Comparison of ENCODE assay signal across 9 cellular contexts in genomic region chr3:58299839-58300516, GRCh38. TPM values are rescaled to one million over a fixed set of nuclear protein-coding genes. Genes with fewer than 3 reads are reported as not detected.
DNase-seq lines count a peak whose midpoint lies in the region; ATAC-seq and TF ChIP-seq lines count a peak whose summit lies in the region.
"Had no signal": no experiment of that assay in that cellular context is flagged by ENCODE, and none has a peak within 500 bp of the region (broad histone marks: within the 10 kb centered on the region; RNA-seq: fewer than 3 reads in every experiment).

No MANE protein-coding gene starts in this region.

- ATAC-seq in gastrocnemius medialis: no peak
- ATAC-seq in GM21447 (IDR thresholded peaks at IDR 0.05; ENCODE audit: unreplicated experiment): no peak
- no peak for ATAC-seq in T-cell (replicated peaks in 1 of 4)
- no peak for ATAC-seq in HG03571 (IDR thresholded peaks at IDR 0.05; ENCODE audit: unreplicated experiment)
- no peak for ATAC-seq in HG03280 (IDR thresholded peaks at IDR 0.05; ENCODE audit: unreplicated experiment)

- no peaks in the 10 kb centered on the region for H3K36me3 ChIP-seq in gastrocnemius medialis

- DNase-seq in GM12865 (ENCODE audit: low read depth) (peak; percentile 47), OCI-M1 (lab: John Stamatoyannopoulos, UW) (peak; percentile 23), fibroblast of mammary gland (ENCODE audit: low read depth) (peak; percentile 75), gastrocnemius medialis (no peak), T-cell (no peak)

- H3K27ac ChIP-seq in gastrocnemius medialis: no peak overlapping the region

- peaks cover 28 to 34% of the 10 kb centered on the region in 2 donors for H3K27me3 Mint-ChIP-seq in T-cell

- intact Hi-C loops in gastrocnemius medialis (cut with DNase I; ENCODE audit: low total_unique reads): loop anchor here (2.0 kb wide), 1 partner anchor 113 kb away; no protein-coding TSS in a partner anchor

- H3K27ac Mint-ChIP-seq in T-cell: no peak overlapping the region
- H3K27ac Mint-ChIP-seq: T-helper 1 cell treated with Interleukin-12 subunit alpha and Interleukin-12 subunit beta and Interleukin-4 antibody, amounts not matched to agents 30 μg/mL and 1 μg/mL, for 36 hours had no signal

- in situ Hi-C loops in gastrocnemius medialis (cut with MboI; ENCODE audit: low sequenced_read_pairs in 4 of 4): loop anchor here (5.0 to 10.0 kb wide), 4 partner anchors 65 to 195 kb away; partner anchors contain the start of genes ABHD6 (in 1 of the 4) and KCTD6 (in 1 of the 4)

- peaks cover 0 to 4% (median 0%) of the 10 kb centered on the region in 3 donors for H3K27me3 ChIP-seq in gastrocnemius medialis

- H3K36me3 Mint-ChIP-seq in T-cell: no peaks in the 10 kb centered on the region

- no peak for TF ChIP-seq POLR2A in gastrocnemius medialis (IDR thresholded peaks at IDR 0.05)

- peaks cover 0 to 14% of the 10 kb centered on the region in 2 donors for H3K4me1 ChIP-seq in gastrocnemius medialis

- POLR2A ChIA-PET in T-cell (lab: Charles Lee): interaction anchor here in 1 of 2 donors (0.6 kb wide), 1 partner anchor 34 kb away, joined by 6 read pairs; no protein-coding TSS in a partner anchor

- CTCF ChIA-PET in T-cell (lab: Charles Lee): interaction anchor here (0.6 to 1.1 kb wide), 2 partner anchors 36 to 112 kb away, joined by 3 to 6 read pairs; no protein-coding TSS in a partner anchor

- H3K9me3 Mint-ChIP-seq in T-cell: peaks cover 0 to 14% (median 0%) of the 10 kb centered on the region in 3 donors

- TF ChIP-seq CTCF in GM12865 (IDR thresholded peaks at IDR 0.05; ENCODE audit: insufficient read depth, low read depth, low read length, missing control alignments): peak; percentile 29
- peak; percentile 61 for TF ChIP-seq CTCF in fibroblast of mammary gland (conservative IDR thresholded peaks at IDR 0.05; ENCODE audit: control insufficient read depth, insufficient read depth, low read depth, low read length)
- TF ChIP-seq CTCF in gastrocnemius medialis (IDR thresholded peaks at IDR 0.05 in 4 of 5, conservative IDR thresholded peaks at IDR 0.05 in 1 of 5): peak; percentile 30 to 59 (median 44)

- no peaks in the 10 kb centered on the region for H3K9me3 ChIP-seq in gastrocnemius medialis

- H3K4me3 Mint-ChIP-seq in T-cell: no peak overlapping the region
- H3K4me3 Mint-ChIP-seq: T-helper 1 cell treated with Interleukin-12 subunit alpha and Interleukin-12 subunit beta and Interleukin-4 antibody, amounts not matched to agents 30 μg/mL and 1 μg/mL, for 36 hours had no signal

- H3K4me1 Mint-ChIP-seq in T-cell: peaks cover 0 to 1% (median 0%) of the 10 kb centered on the region in 3 donors

- no peak overlapping the region for H3K4me3 ChIP-seq in GM12865 (ENCODE audit: low read depth, low read length)
- no peak overlapping the region for H3K4me3 ChIP-seq in fibroblast of mammary gland (ENCODE audit: control insufficient read depth, low read depth, low read length)
- H3K4me3 ChIP-seq in gastrocnemius medialis: no peak overlapping the region

RNA-seq across cellular contexts. Expression of gene RPP14, which starts 6.1 kb away (rescaled TPM):
- total RNA-seq in gastrocnemius medialis: 10 to 100 TPM; 16.6 to 28.9 (median 17.1) TPM
- total RNA-seq in T-cell: 10 to 100 TPM; 13.1 to 15.7 (median 13.9) TPM

RNA-seq across cellular contexts. Expression of gene HTD2, which starts 6.3 kb away (rescaled TPM):
- total RNA-seq in gastrocnemius medialis (10 to 100 TPM; 14.1 to 26.2 (median 21.7) TPM), T-cell (10 to 100 TPM in 1 of 5 donors, 1 to 10 TPM in 4; 7.3 to 10.0 (median 8.8) TPM)

RNA-seq across cellular contexts. Expression of gene PXK, which starts 32.7 kb away (rescaled TPM):
- 10 to 100 TPM; 21.6 to 33.6 (median 24.4) TPM for total RNA-seq in gastrocnemius medialis
- total RNA-seq in T-cell: 10 to 100 TPM; 17.4 to 23.0 (median 21.8) TPM

Comparison
In these comparisons a context has a peak if more than half of its experiments do, and no peak if none do; other contexts are left out.
1. DNase-seq: peak in GM12865 (single experiment), OCI-M1 (single experiment) and fibroblast of mammary gland (single experiment); none in gastrocnemius medialis (0 of 2) and T-cell (0 of 34).
2. Peak in every context shown above with its lines, with median percentiles within 50 percentile points of each other: CTCF ChIP-seq.